25 cellular contexts compared by ENCODE assay signal in genomic region chr18:42086288-42086687, GRCh38.
DNase-seq lines count a peak whose midpoint lies in the region; ATAC-seq, FAIRE-seq and TF ChIP-seq lines count a peak whose summit lies in the region.
"Had no signal": no experiment of that assay in that cellular context is flagged by ENCODE, and none has a peak within 500 bp of the region (broad histone marks: within the 10 kb centered on the region; RNA-seq: fewer than 3 reads in every experiment).

No MANE protein-coding gene starts in this region.

- BruUV-seq in PC-3 (replicated peaks; lab: Mats Ljungman, UMichigan): no TSS peak

- in situ Hi-C loops in astrocyte of the spinal cord (cut with HindIII; ENCODE audit: low sequenced_read_pairs): no loop called here

- H3K27me3 Mint-ChIP-seq in nephron progenitor cell (ENCODE audit: low read depth, poor library complexity): no peaks in the 10 kb centered on the region
- H3K27me3 Mint-ChIP-seq: CD4-positive, alpha-beta T cell; progenitor cell of endocrine pancreas; stimulated activated naive CD8-positive, alpha-beta T cell treated with anti-CD3 and anti-CD28 coated beads, Interleukin-15, Interleukin-2, amounts not matched to agents 100 ng/mL and 50 ng/mL, for 24 hours had no signal

- no peaks in the 10 kb centered on the region for H3K9me3 Mint-ChIP-seq in nephron progenitor cell

- no peak overlapping the region for H3K4me3 Mint-ChIP-seq in nephron progenitor cell
- H3K4me3 Mint-ChIP-seq: CD4-positive, alpha-beta T cell; stimulated activated naive CD8-positive, alpha-beta T cell treated with anti-CD3 and anti-CD28 coated beads, Interleukin-15, Interleukin-2, amounts not matched to agents 100 ng/mL and 50 ng/mL, for 24 hours had no signal

- TF ChIP-seq POLR2A in GM12891 (IDR thresholded peaks at IDR 0.05; ENCODE audit: low read depth, low read length): no peak

- H3F3A ChIP-seq in PC-3 (ENCODE audit: low read length, unreplicated experiment): no peaks in the 10 kb centered on the region

- H3K27ac Mint-ChIP-seq in nephron progenitor cell: no peak overlapping the region
- H3K27ac Mint-ChIP-seq: CD4-positive, alpha-beta T cell; progenitor cell of endocrine pancreas; stimulated activated naive CD8-positive, alpha-beta T cell treated with anti-CD3 and anti-CD28 coated beads, Interleukin-15, Interleukin-2, amounts not matched to agents 100 ng/mL and 50 ng/mL, for 24 hours had no signal

- H3K27ac ChIP-seq in PC-3 (ENCODE audit: low read length) (no peak overlapping the region), Karpas-422 (ENCODE audit: low read length) (no peak overlapping the region)
- H3K27ac ChIP-seq: esophagus squamous epithelium, left ventricle myocardium inferior, skin epidermis, tibial artery had no signal

- H3K4me1 ChIP-seq in PC-3 (ENCODE audit: insufficient read depth, low read length) (no peaks in the 10 kb centered on the region), Karpas-422 (ENCODE audit: low read length) (no peaks in the 10 kb centered on the region)
- H3K4me1 ChIP-seq: esophagus squamous epithelium, left ventricle myocardium inferior, tibial artery had no signal

- peak; percentile 90 for FAIRE-seq in GM12891 (lab: Jason Lieb, UNC)
- FAIRE-seq: GM12892 had no signal

- CTCF ChIA-PET in PC-3 (lab: Charles Lee): no interaction called here

- H3K9me3 ChIP-seq in PC-3 (ENCODE audit: low read length): no peaks in the 10 kb centered on the region
- H3K9me3 ChIP-seq in Karpas-422 (ENCODE audit: low read length): no peaks in the 10 kb centered on the region
- H3K9me3 ChIP-seq: esophagus squamous epithelium, left ventricle myocardium inferior, tibial artery had no signal

- H3K36me3 ChIP-seq in PC-3 (ENCODE audit: low read depth, low read length) (no peaks in the 10 kb centered on the region), Karpas-422 (ENCODE audit: insufficient read depth, low read length) (peaks cover 24% of the 10 kb centered on the region)

- H3K27me3 ChIP-seq in PC-3 (ENCODE audit: low read length) (no peaks in the 10 kb centered on the region), Karpas-422 (ENCODE audit: low read length) (no peaks in the 10 kb centered on the region)
- H3K27me3 ChIP-seq: esophagus squamous epithelium, tibial artery had no signal

- H3K36me3 Mint-ChIP-seq in nephron progenitor cell (ENCODE audit: low read depth): peaks cover 16% of the 10 kb centered on the region

- H3K79me2 ChIP-seq in PC-3 (ENCODE audit: low read length) (no peaks in the 10 kb centered on the region), Karpas-422 (ENCODE audit: low read length) (no peaks in the 10 kb centered on the region)

- peaks cover 4% of the 10 kb centered on the region for H3K4me1 Mint-ChIP-seq in nephron progenitor cell

- TF ChIP-seq CTCF in PC-3 (conservative IDR thresholded peaks at IDR 0.05; ENCODE audit: low read depth, low read length) (no peak), astrocyte of the spinal cord (IDR thresholded peaks at IDR 0.05; ENCODE audit: low read depth, low read length) (no peak), nephron progenitor cell (IDR thresholded peaks at IDR 0.05) (no peak)

- H3K4me2 ChIP-seq in PC-3 (ENCODE audit: low read length): no peak overlapping the region
- H3K4me2 ChIP-seq in Karpas-422 (ENCODE audit: low read depth, low read length, poor library complexity, severe bottlenecking): no peak overlapping the region

- H3K9me2 ChIP-seq in PC-3 (replicated peaks; ENCODE audit: low read length) (no peaks in the 10 kb centered on the region), Karpas-422 (replicated peaks; ENCODE audit: insufficient read depth, low read length) (no peaks in the 10 kb centered on the region)

- no peak for DNase-seq in GM12891 (ENCODE audit: insufficient read length, low spot score)
- peak; percentile 22 for DNase-seq in PC-3
- DNase-seq in astrocyte of the spinal cord (ENCODE audit: low read depth, low spot score): peak; percentile 22
- DNase-seq in islet precursor cell: peak; percentile 69
- no peak for DNase-seq in Karpas-422
- DNase-seq in mucosa of gallbladder (ENCODE audit: low spot score): no peak
- no peak for DNase-seq in globus pallidus (ENCODE audit: low spot score)
- no peak for DNase-seq in nephron progenitor cell
- DNase-seq: activated gamma-delta T cell; CD4-positive, alpha-beta T cell; cerebellar nuclear complex; DMS153; effector memory CD4-positive, alpha-beta T cell; esophagus squamous epithelium; head of caudate nucleus; left ventricle myocardium inferior; NCI-H1417; NCI-H2171; NCI-H526 treated with DMSO at 0.1 percent for 48 hours; SHP77 treated with DMSO at 0.1 percent for 48 hours; tibial artery had no signal

- intact Hi-C loops in PC-3 (cut with micrococcal nuclease): no loop called here

- no peaks in the 10 kb centered on the region for H4K20me1 ChIP-seq in PC-3 (ENCODE audit: low read length)
- no peaks in the 10 kb centered on the region for H4K20me1 ChIP-seq in Karpas-422 (ENCODE audit: insufficient read depth, low read depth, low read length)

- H2AFZ ChIP-seq in PC-3 (ENCODE audit: low read length): no peak overlapping the region
- H2AFZ ChIP-seq in Karpas-422 (ENCODE audit: low read length): no peak overlapping the region

- ATAC-seq in PC-3: peak; percentile 40; the same call in 1 of the 2 replicates

- H3K4me3 ChIP-seq in PC-3 (ENCODE audit: low read length) (no peak overlapping the region), astrocyte of the spinal cord (ENCODE audit: low read depth, low read length) (no peak overlapping the region), Karpas-422 (ENCODE audit: low read length) (no peak overlapping the region)
- H3K4me3 ChIP-seq: esophagus squamous epithelium, left ventricle myocardium inferior, skin epidermis, tibial artery had no signal

- POLR2A ChIA-PET in PC-3 (lab: Charles Lee; ENCODE audit: unreplicated experiment): no interaction called here

- H3K9ac ChIP-seq in PC-3 (ENCODE audit: low read length) (no peak overlapping the region), Karpas-422 (ENCODE audit: low read length) (no peak overlapping the region)

TF ChIP-seq in GM12891, 5 proteins besides CTCF, POLR2A, EP300 and RAD21:
- TF ChIP-seq POLR2AphosphoS5 (IDR thresholded peaks at IDR 0.05; ENCODE audit: low read depth, low read length): no peak
- no peak for TF ChIP-seq SPI1 (IDR thresholded peaks at IDR 0.05; ENCODE audit: low read depth, low read length)
- no peak for TF ChIP-seq POU2F2 (IDR thresholded peaks at IDR 0.05; ENCODE audit: low read depth, low read length)
- TF ChIP-seq PAX5 (IDR thresholded peaks at IDR 0.05; ENCODE audit: insufficient read depth, low read length, severe bottlenecking): no peak
- TF ChIP-seq TAF1 (IDR thresholded peaks at IDR 0.05; ENCODE audit: low read depth, low read length): no peak

Comparison
In these comparisons a context has a peak if more than half of its experiments do, and no peak if none do; other contexts are left out.
1. DNase-seq: peak in PC-3 (single experiment), astrocyte of the spinal cord (single experiment) and islet precursor cell (single experiment); none in GM12891 (single experiment), Karpas-422 (single experiment), mucosa of gallbladder (single experiment), globus pallidus (single experiment) and nephron progenitor cell (single experiment).